15 cellular contexts compared by ENCODE assay signal in the genomic region with DNA sequence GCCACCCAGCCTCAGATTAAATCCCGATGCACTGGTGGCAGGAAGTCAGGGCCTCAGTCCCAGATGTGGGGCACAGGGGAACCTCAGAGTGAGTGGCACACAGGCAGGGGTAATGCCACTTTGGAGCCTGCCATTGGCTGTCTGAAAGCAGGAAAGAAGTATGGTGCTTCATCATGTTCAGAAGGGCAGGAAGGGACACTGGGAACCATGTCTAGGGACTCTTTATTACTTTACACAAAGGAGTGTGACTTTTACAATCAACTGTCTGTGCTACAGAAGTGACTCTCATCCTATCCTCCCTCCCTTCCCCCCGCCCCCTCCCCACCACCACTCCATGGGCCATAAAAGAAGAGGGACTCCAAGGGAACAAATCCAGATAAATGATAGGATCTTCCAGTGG.
"Had no signal": no experiment of that assay in that cellular context is flagged by ENCODE, and none has a peak within 500 bp of the region (broad histone marks: within the 10 kb centered on the region; RNA-seq: fewer than 3 reads in every experiment).

No MANE protein-coding gene starts in this region.

- H3K9me3 ChIP-seq: ascending aorta, ovary, spleen, suprapubic skin, upper lobe of left lung had no signal

- H3K27ac ChIP-seq: ascending aorta, ovary, spleen, suprapubic skin, upper lobe of left lung, VCaP had no signal

- DNase-seq: activated CD4-positive, alpha-beta T cell treated with anti-CD3 and anti-CD28 coated beads, Interleukin-2, amount 50 U/mL, for 48 hours; activated naive CD4-positive, alpha-beta T cell treated with anti-CD3 and anti-CD28 coated beads, Interleukin-2, amount 10 ng/mL, durations not matched to agents 7 days and 5 days; activated T-cell treated with anti-CD3 and anti-CD28 coated beads, Interleukin-2, amount 50 U/mL, for 1 hour; dermis blood vessel endothelial cell; ovary; spleen; T-cell; upper lobe of left lung had no signal

- ATAC-seq: left lobe of liver, sciatic nerve, T-cell had no signal

- H3K27me3 Mint-ChIP-seq: activated naive CD4-positive, alpha-beta T cell treated with anti-CD3 and anti-CD28 coated beads, Interleukin-2, amount 10 ng/mL, durations not matched to agents 7 days and 5 days; stimulated activated naive CD8-positive, alpha-beta T cell treated with anti-CD3 and anti-CD28 coated beads, Interleukin-15, Interleukin-2, amounts not matched to agents 100 ng/mL and 50 ng/mL, for 24 hours; T-cell had no signal

- H3K9me3 Mint-ChIP-seq: activated naive CD4-positive, alpha-beta T cell treated with anti-CD3 and anti-CD28 coated beads, Interleukin-2, amount 10 ng/mL, durations not matched to agents 7 days and 5 days; neural crest cell; stimulated activated naive CD8-positive, alpha-beta T cell treated with anti-CD3 and anti-CD28 coated beads, Interleukin-15, Interleukin-2, amounts not matched to agents 100 ng/mL and 50 ng/mL, for 24 hours; T-cell had no signal

- H3K27me3 ChIP-seq: ascending aorta, ovary, spleen, suprapubic skin, upper lobe of left lung had no signal

- H3K4me3 Mint-ChIP-seq: activated naive CD4-positive, alpha-beta T cell treated with anti-CD3 and anti-CD28 coated beads, Interleukin-2, amount 10 ng/mL, durations not matched to agents 7 days and 5 days; neural crest cell; stimulated activated naive CD8-positive, alpha-beta T cell treated with anti-CD3 and anti-CD28 coated beads, Interleukin-15, Interleukin-2, amounts not matched to agents 100 ng/mL and 50 ng/mL, for 24 hours; T-cell had no signal

- H3K4me3 ChIP-seq: ascending aorta, ovary, spleen, suprapubic skin, upper lobe of left lung had no signal

- H3K4me1 ChIP-seq: ascending aorta had no signal

- H3K27ac Mint-ChIP-seq: activated naive CD4-positive, alpha-beta T cell treated with anti-CD3 and anti-CD28 coated beads, Interleukin-2, amount 10 ng/mL, durations not matched to agents 7 days and 5 days; stimulated activated naive CD8-positive, alpha-beta T cell treated with anti-CD3 and anti-CD28 coated beads, Interleukin-15, Interleukin-2, amounts not matched to agents 100 ng/mL and 50 ng/mL, for 24 hours; T-cell had no signal

- H3K36me3 ChIP-seq: ascending aorta, ovary, spleen, suprapubic skin, upper lobe of left lung had no signal
